In the genomic region with DNA sequence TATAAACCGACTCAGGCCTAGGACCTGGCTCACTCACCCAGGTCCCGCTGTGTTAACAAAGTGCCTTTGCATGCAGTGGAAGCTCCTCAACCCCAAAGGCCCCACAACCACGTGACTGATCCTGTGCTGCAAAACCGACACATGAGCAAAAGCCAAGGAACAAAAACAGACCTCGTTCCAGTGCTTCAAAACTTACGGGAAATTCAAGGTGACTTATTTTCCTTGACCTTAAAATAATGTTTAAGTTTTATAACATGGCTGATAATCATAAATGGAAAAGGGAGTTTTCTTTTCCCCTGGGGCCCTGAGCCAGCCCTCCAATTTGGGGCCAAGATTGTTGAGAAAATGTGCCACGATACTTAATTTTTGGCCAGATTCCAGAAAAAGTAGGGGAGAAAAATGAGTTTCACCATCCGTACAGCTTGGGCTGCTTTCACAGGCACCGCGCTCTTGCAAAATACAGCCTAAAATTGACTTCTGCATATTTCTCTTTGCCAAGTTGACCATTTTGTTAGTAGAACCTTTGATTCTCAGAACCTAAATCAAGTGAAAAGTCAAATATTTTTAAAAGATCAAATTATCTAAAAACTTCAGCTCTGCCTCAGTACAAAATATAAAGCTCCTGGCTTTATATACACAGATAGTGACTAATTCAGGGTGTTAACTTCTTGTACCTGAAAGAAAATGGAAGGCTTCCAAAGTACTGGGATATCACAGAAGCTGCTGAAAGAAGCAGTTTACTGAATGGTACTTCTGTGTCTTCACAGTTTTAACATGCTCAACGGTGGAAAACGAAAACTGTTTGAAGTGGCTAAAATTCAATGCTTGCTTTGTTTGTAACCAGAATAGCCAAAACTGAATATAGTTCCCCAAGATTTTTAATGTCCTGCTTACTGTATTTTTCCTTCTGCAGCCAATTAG, we compare ENCODE assay signal across 10 cellular contexts.
DNase-seq lines count a peak whose midpoint lies in the region; ATAC-seq and TF ChIP-seq lines count a peak whose summit lies in the region.
"Had no signal": no experiment of that assay in that cellular context is flagged by ENCODE, and none has a peak within 500 bp of the region (broad histone marks: within the 10 kb centered on the region; RNA-seq: fewer than 3 reads in every experiment).

No MANE protein-coding gene starts in this region.

- H3K9me3 ChIP-seq in ascending aorta: no peaks in the 10 kb centered on the region
- H3K9me3 ChIP-seq: neutrophil had no signal

- peaks cover 4 to 37% of the 10 kb centered on the region in 2 donors for H3K4me1 ChIP-seq in ascending aorta

- H3K27ac ChIP-seq in ascending aorta: peak overlapping the region; percentile 69 to 70
- H3K27ac ChIP-seq: neutrophil had no signal

- no peaks in the 10 kb centered on the region for H3K36me3 ChIP-seq in ascending aorta
- H3K36me3 ChIP-seq: neutrophil had no signal

- in situ Hi-C loops in G401 (cut with HindIII; ENCODE audit: low sequenced_read_pairs): no loop called here

- peak overlapping the region; percentile 30 to 46 for H3K4me3 ChIP-seq in ascending aorta

- no peaks in the 10 kb centered on the region for H3K27me3 ChIP-seq in ascending aorta
- H3K27me3 ChIP-seq: neutrophil had no signal

- peak; percentile 40 for DNase-seq in G401 (ENCODE audit: low spot score)
- DNase-seq in ascending aorta (ENCODE audit: low spot score in 2 of 2): peak; percentile 20 to 85
- peak; percentile 42 for DNase-seq in left cardiac atrium
- peak; percentile 65 for DNase-seq in putamen (ENCODE audit: low spot score)
- no peak for DNase-seq in COR-L47 (lab: John Stamatoyannopoulos, UW)
- DNase-seq in inferior parietal cortex (ENCODE audit: extremely low spot score): no peak
- no peak for DNase-seq in NCI-H2171 treated with DMSO at 0.1 percent for 48 hours (lab: John Stamatoyannopoulos, UW)
- DNase-seq: KBM-7 had no signal

- intact Hi-C loops in ascending aorta (cut with DNase I): loop anchor here (2.0 kb wide), 2 partner anchors 22 to 94 kb away; a partner anchor contains a TSS
- intact Hi-C loops in left cardiac atrium (cut with DNase I): no loop called here

- TF ChIP-seq CTCF in ascending aorta (IDR thresholded peaks at IDR 0.05): no peak

- peak; percentile 75 to 88 for ATAC-seq in left cardiac atrium
- no peak for ATAC-seq in HG02798 (IDR thresholded peaks at IDR 0.05; ENCODE audit: poor library complexity, unreplicated experiment)

Comparison
In these comparisons a context has a peak if more than half of its experiments do, and no peak if none do; other contexts are left out.
1. DNase-seq: peak in G401 (single experiment), ascending aorta (2 of 2), left cardiac atrium (single experiment) and putamen (single experiment); none in COR-L47 (single experiment), inferior parietal cortex (single experiment) and NCI-H2171 treated with DMSO at 0.1 percent for 48 hours (single experiment).